In genomic region chr22:32080904-32081303, GRCh38 we compare ENCODE assay signal across 9 cellular contexts. TPM values are rescaled to one million over a fixed set of nuclear protein-coding genes. Genes with fewer than 3 reads are reported as not detected.
A peak's percentile ranks its signal among the peaks of the same experiment; 100 is the strongest.
DNase-seq lines count a peak whose midpoint lies in the region; ATAC-seq and TF ChIP-seq lines count a peak whose summit lies in the region.
"Had no signal": no experiment of that assay in that cellular context is flagged by ENCODE, and none has a peak within 500 bp of the region (broad histone marks: within the 10 kb centered on the region; RNA-seq: fewer than 3 reads in every experiment).

No MANE protein-coding gene starts in this region.

- no peaks in the 10 kb centered on the region for H3F3A ChIP-seq in Loucy (ENCODE audit: low read depth)

- H3K36me3 Mint-ChIP-seq in T-cell: no peaks in the 10 kb centered on the region

- DNase-seq in activated naive CD4-positive, alpha-beta T cell treated with Interleukin-2 at 50 U/mL for 16 hours: peak; percentile 22
- DNase-seq in activated naive CD4-positive, alpha-beta T cell (lab: John Stamatoyannopoulos, UW): no peak
- DNase-seq in T-cell (peak in 20 of 34 experiments; percentile 2 to 19 (median 7)), fibroblast of gingiva (ENCODE audit: low read depth) (peak; percentile 36), non-pigmented ciliary epithelial cell (ENCODE audit: low read depth) (peak; percentile 24), C1 segment of cervical spinal cord (lab: John Stamatoyannopoulos, UW) (no peak)

- peak; percentile 81 for TF ChIP-seq CTCF in Loucy (conservative IDR thresholded peaks at IDR 0.05; ENCODE audit: low read length)

- no peak overlapping the region for H3K27ac Mint-ChIP-seq in T-cell

- no peak overlapping the region for H3K4me3 ChIP-seq in Loucy (ENCODE audit: low read length, poor library complexity, severe bottlenecking)

- H3K4me1 ChIP-seq in Loucy (ENCODE audit: insufficient read depth, low read length, poor library complexity, severe bottlenecking): no peaks in the 10 kb centered on the region

- no peak overlapping the region for H2AFZ ChIP-seq in Loucy (ENCODE audit: low read length)

- no peak overlapping the region for H3K4me3 Mint-ChIP-seq in T-cell

- no peaks in the 10 kb centered on the region for H3K36me3 ChIP-seq in Loucy (ENCODE audit: insufficient read depth, low read length)

- peaks cover 9 to 11% of the 10 kb centered on the region in 2 donors for H3K27me3 Mint-ChIP-seq in T-cell

- H3K9ac ChIP-seq in Loucy (ENCODE audit: low read depth, low read length, poor library complexity, severe bottlenecking): no peak overlapping the region

- no peaks in the 10 kb centered on the region for H3K9me3 ChIP-seq in Loucy (ENCODE audit: insufficient read depth, low read depth, low read length)

- no peaks in the 10 kb centered on the region for H3K27me3 ChIP-seq in Loucy (ENCODE audit: insufficient read depth, low read length, poor library complexity, severe bottlenecking)

- no peaks in the 10 kb centered on the region for H3K9me3 Mint-ChIP-seq in T-cell

- POLR2A ChIA-PET in T-cell (lab: Charles Lee): no interaction called here

- no peak overlapping the region for H3K4me2 ChIP-seq in Loucy (ENCODE audit: low read depth, low read length, poor library complexity, severe bottlenecking)

- H3K79me2 ChIP-seq in Loucy (ENCODE audit: insufficient read depth, low read length): no peaks in the 10 kb centered on the region

- no peaks in the 10 kb centered on the region for H4K20me1 ChIP-seq in Loucy (ENCODE audit: insufficient read depth, low read length, poor library complexity, severe bottlenecking)

- ATAC-seq in T-cell (replicated peaks in 1 of 4) (peak; percentile 52 to 62 (median 56)), HG03520 (IDR thresholded peaks at IDR 0.05; ENCODE audit: unreplicated experiment) (no peak)

- CTCF ChIA-PET in T-cell (lab: Charles Lee): interaction anchor here (1.3 to 3.3 kb wide), 2 partner anchors 104 kb away, joined by 3 to 9 read pairs; no protein-coding TSS in a partner anchor

- no peaks in the 10 kb centered on the region for H3K9me2 ChIP-seq in Loucy (replicated peaks; ENCODE audit: low read depth, low read length)

- no peaks in the 10 kb centered on the region for H3K4me1 Mint-ChIP-seq in T-cell

RNA-seq across cellular contexts. Expression of gene SLC5A1, which starts 37.8 kb away (rescaled TPM):
- not detected for total RNA-seq in T-cell
- total RNA-seq: frontal cortex had no signal

Comparison
In these comparisons a context has a peak if more than half of its experiments do, and no peak if none do; other contexts are left out.
1. DNase-seq: peak in activated naive CD4-positive, alpha-beta T cell treated with Interleukin-2 at 50 U/mL for 16 hours (single experiment), T-cell (20 of 34), fibroblast of gingiva (single experiment) and non-pigmented ciliary epithelial cell (single experiment); none in activated naive CD4-positive, alpha-beta T cell (0 of 4) and C1 segment of cervical spinal cord (0 of 14).